18 cellular contexts compared by ENCODE assay signal in genomic region chr20:3994125-3994524, GRCh38. TPM values are rescaled to one million over a fixed set of nuclear protein-coding genes. Genes with fewer than 3 reads are reported as not detected.
DNase-seq lines count a peak whose midpoint lies in the region; ATAC-seq and TF ChIP-seq lines count a peak whose summit lies in the region.
"Had no signal": no experiment of that assay in that cellular context is flagged by ENCODE, and none has a peak within 500 bp of the region (broad histone marks: within the 10 kb centered on the region; RNA-seq: fewer than 3 reads in every experiment).

No MANE protein-coding gene starts in this region.

- H3K9me3 Mint-ChIP-seq in natural killer cell treated with Interleukin-12 subunit alpha and Interleukin-12 subunit beta and Interleukin-15 and Interleukin-18, amount 100 ng/mL, for 72 hours, result no peaks in the 10 kb centered on the region
- H3K9me3 Mint-ChIP-seq in natural killer cell (no peaks in the 10 kb centered on the region), glutamatergic neuron (ENCODE audit: unreplicated experiment) (peaks cover 5% of the 10 kb centered on the region)
- peaks cover 4% of the 10 kb centered on the region for H3K9me3 Mint-ChIP-seq in activated T-helper 1 cell treated with anti-CD3 and anti-CD28 coated beads, Interleukin-12 subunit alpha, Interleukin-12 subunit beta, Interleukin-2, Interleukin-4 antibody, amounts not matched to agents 30 ng/mL and 10 ng/mL and 1 ng/mL, durations not matched to agents 14 hours and 24 hours and 36 hours
- H3K9me3 Mint-ChIP-seq: CD8-positive, alpha-beta T cell; H9 had no signal

- H3K4me1 ChIP-seq in SJCRH30 (no peaks in the 10 kb centered on the region), GM23248 (ENCODE audit: insufficient read depth) (peaks cover 20% of the 10 kb centered on the region)

- intact Hi-C loops in natural killer cell (cut with micrococcal nuclease), result no loop called here
- intact Hi-C loops in activated T-helper 1 cell treated with anti-CD3 and anti-CD28 coated beads, Interleukin-12 subunit alpha, Interleukin-12 subunit beta, Interleukin-2, Interleukin-4 antibody, amounts not matched to agents 30 ng/mL and 10 ng/mL and 1 ng/mL, durations not matched to agents 14 hours and 24 hours and 36 hours (cut with micrococcal nuclease), result loop anchor here (2.0 kb wide), 1 partner anchor 137 kb away; no protein-coding TSS in a partner anchor

- no peaks in the 10 kb centered on the region for H3K27me3 ChIP-seq in SJCRH30
- no peaks in the 10 kb centered on the region for H3K27me3 ChIP-seq in GM23248 (replicated peaks; ENCODE audit: insufficient read depth)

- peaks cover 97% of the 10 kb centered on the region for H3K79me2 ChIP-seq in GM23248 (ENCODE audit: insufficient read depth)

- H3K4me1 Mint-ChIP-seq in natural killer cell treated with Interleukin-12 subunit alpha and Interleukin-12 subunit beta and Interleukin-15 and Interleukin-18, amount 100 ng/mL, for 72 hours (ENCODE audit: low read depth in 2 of 2), result peaks cover 29 to 30% of the 10 kb centered on the region in 2 donors
- H3K4me1 Mint-ChIP-seq in natural killer cell (peaks cover 31 to 32% of the 10 kb centered on the region in 2 donors), glutamatergic neuron (ENCODE audit: low read depth, unreplicated experiment) (peaks cover 44% of the 10 kb centered on the region)
- peaks cover 68% of the 10 kb centered on the region for H3K4me1 Mint-ChIP-seq in activated T-helper 1 cell treated with anti-CD3 and anti-CD28 coated beads, Interleukin-12 subunit alpha, Interleukin-12 subunit beta, Interleukin-2, Interleukin-4 antibody, amounts not matched to agents 30 ng/mL and 10 ng/mL and 1 ng/mL, durations not matched to agents 14 hours and 24 hours and 36 hours (ENCODE audit: low read depth)

- H3K27ac Mint-ChIP-seq in natural killer cell treated with Interleukin-12 subunit alpha and Interleukin-12 subunit beta and Interleukin-15 and Interleukin-18, amount 100 ng/mL, for 72 hours, result peak overlapping the region; percentile 37 to 57
- H3K27ac Mint-ChIP-seq in natural killer cell (no peak overlapping the region), glutamatergic neuron (ENCODE audit: unreplicated experiment) (peak overlapping the region; percentile 44)
- H3K27ac Mint-ChIP-seq in activated T-helper 1 cell treated with anti-CD3 and anti-CD28 coated beads, Interleukin-12 subunit alpha, Interleukin-12 subunit beta, Interleukin-2, Interleukin-4 antibody, amounts not matched to agents 30 ng/mL and 10 ng/mL and 1 ng/mL, durations not matched to agents 14 hours and 24 hours and 36 hours, result peak overlapping the region; percentile 34
- H3K27ac Mint-ChIP-seq: B cell, H9 had no signal

- in situ Hi-C loops in GM23248 (cut with MboI), result no loop called here

- H3K27ac ChIP-seq in SJCRH30 (no peak overlapping the region), GM23248 (no peak overlapping the region)
- H3K27ac ChIP-seq: C4-2B, KMS-11 had no signal

- 0 out of 2 replicates have a peak, but pooled peaks cover 11% of the 10 kb centered on the region for H4K20me1 ChIP-seq in GM23248 (ENCODE audit: insufficient read depth)

- H3K36me3 ChIP-seq in SJCRH30 (no peaks in the 10 kb centered on the region), GM23248 (ENCODE audit: low read depth) (no peaks in the 10 kb centered on the region)

- no peak for ATAC-seq in natural killer cell treated with Interleukin-12 subunit alpha and Interleukin-12 subunit beta and Interleukin-15 and Interleukin-18, amount 100 ng/mL, for 72 hours
- no peak for ATAC-seq in natural killer cell
- ATAC-seq: CD8-positive, alpha-beta T cell; HepG2 had no signal

- H3K36me3 Mint-ChIP-seq in natural killer cell treated with Interleukin-12 subunit alpha and Interleukin-12 subunit beta and Interleukin-15 and Interleukin-18, amount 100 ng/mL, for 72 hours, result no peaks in the 10 kb centered on the region
- H3K36me3 Mint-ChIP-seq in natural killer cell (no peaks in the 10 kb centered on the region), glutamatergic neuron (ENCODE audit: unreplicated experiment) (no peaks in the 10 kb centered on the region)
- peaks cover 12% of the 10 kb centered on the region for H3K36me3 Mint-ChIP-seq in activated T-helper 1 cell treated with anti-CD3 and anti-CD28 coated beads, Interleukin-12 subunit alpha, Interleukin-12 subunit beta, Interleukin-2, Interleukin-4 antibody, amounts not matched to agents 30 ng/mL and 10 ng/mL and 1 ng/mL, durations not matched to agents 14 hours and 24 hours and 36 hours (ENCODE audit: low read depth)

- no peak for TF ChIP-seq CTCF in natural killer cell (IDR thresholded peaks at IDR 0.05)
- no peak for TF ChIP-seq CTCF in glutamatergic neuron (IDR thresholded peaks at IDR 0.05; ENCODE audit: partially characterized antibody, unreplicated experiment)

- no peaks in the 10 kb centered on the region for H3K9me2 ChIP-seq in GM23248 (ENCODE audit: insufficient read depth)

- no peak overlapping the region for H3K4me3 Mint-ChIP-seq in natural killer cell treated with Interleukin-12 subunit alpha and Interleukin-12 subunit beta and Interleukin-15 and Interleukin-18, amount 100 ng/mL, for 72 hours
- H3K4me3 Mint-ChIP-seq in natural killer cell, result no peak overlapping the region
- H3K4me3 Mint-ChIP-seq in activated T-helper 1 cell treated with anti-CD3 and anti-CD28 coated beads, Interleukin-12 subunit alpha, Interleukin-12 subunit beta, Interleukin-2, Interleukin-4 antibody, amounts not matched to agents 30 ng/mL and 10 ng/mL and 1 ng/mL, durations not matched to agents 14 hours and 24 hours and 36 hours, result no peak overlapping the region
- peak overlapping the region; percentile 55 for H3K4me3 Mint-ChIP-seq in glutamatergic neuron (ENCODE audit: unreplicated experiment)
- H3K4me3 Mint-ChIP-seq: B cell; CD8-positive, alpha-beta T cell; H9 had no signal

- no peak overlapping the region for H2AFZ ChIP-seq in GM23248

- DNase-seq in natural killer cell treated with Interleukin-12 subunit alpha and Interleukin-12 subunit beta and Interleukin-15 and Interleukin-18, amount 100 ng/mL, for 72 hours (ENCODE audit: low spot score), result no peak
- no peak for DNase-seq in natural killer cell
- no peak for DNase-seq in activated T-helper 1 cell treated with anti-CD3 and anti-CD28 coated beads, Interleukin-12 subunit alpha, Interleukin-12 subunit beta, Interleukin-2, Interleukin-4 antibody, amounts not matched to agents 30 ng/mL and 10 ng/mL and 1 ng/mL, durations not matched to agents 14 hours and 24 hours and 36 hours (ENCODE audit: low spot score)
- DNase-seq in glutamatergic neuron, result no peak
- DNase-seq in iPS-NIHi11 (ENCODE audit: low spot score), result no peak
- DNase-seq in SJCRH30, result no peak
- DNase-seq in GM23248, result no peak
- DNase-seq: CD8-positive, alpha-beta T cell; COR-L47; DMS153; DMS79 treated with DMSO at 0.1 percent for 48 hours; EL; GOT3; H9 had no signal

- no peak overlapping the region for H3K4me2 ChIP-seq in GM23248 (ENCODE audit: unreplicated experiment)

- H3K27me3 Mint-ChIP-seq in natural killer cell treated with Interleukin-12 subunit alpha and Interleukin-12 subunit beta and Interleukin-15 and Interleukin-18, amount 100 ng/mL, for 72 hours, result no peaks in the 10 kb centered on the region
- H3K27me3 Mint-ChIP-seq in natural killer cell (ENCODE audit: low read depth in 2 of 2), result no peaks in the 10 kb centered on the region
- no peaks in the 10 kb centered on the region for H3K27me3 Mint-ChIP-seq in activated T-helper 1 cell treated with anti-CD3 and anti-CD28 coated beads, Interleukin-12 subunit alpha, Interleukin-12 subunit beta, Interleukin-2, Interleukin-4 antibody, amounts not matched to agents 30 ng/mL and 10 ng/mL and 1 ng/mL, durations not matched to agents 14 hours and 24 hours and 36 hours (ENCODE audit: insufficient read depth)
- peaks cover 5% of the 10 kb centered on the region for H3K27me3 Mint-ChIP-seq in glutamatergic neuron (ENCODE audit: unreplicated experiment)
- H3K27me3 Mint-ChIP-seq: B cell had no signal

- no peak overlapping the region for H3K4me3 ChIP-seq in SJCRH30
- no peak overlapping the region for H3K4me3 ChIP-seq in GM23248

- 47 to 50% methylated on average over 2 of the region's 2 CpGs for WGBS in GM23248 (ENCODE audit: low coverage in 1 of 2, low lambda C conversion rate in 2 of 2, missing lambda C conversion rate in 2 of 2), 2 experiments

- H3K9ac ChIP-seq in GM23248, result no peak overlapping the region
- H3K9ac ChIP-seq: KMS-11 had no signal

- peaks cover 33% of the 10 kb centered on the region for H3F3A ChIP-seq in GM23248 (ENCODE audit: insufficient read depth)

- H3K9me3 ChIP-seq in SJCRH30 (replicated peaks), result no peaks in the 10 kb centered on the region; the same call in 1 of the 2 replicates
- H3K9me3 ChIP-seq in GM23248 (ENCODE audit: low read depth), result no peaks in the 10 kb centered on the region

RNA-seq across cellular contexts. Expression of gene RNF24, which starts 21.2 kb away (rescaled TPM):
- total RNA-seq in natural killer cell treated with Interleukin-12 subunit alpha and Interleukin-12 subunit beta and Interleukin-15 and Interleukin-18, amount 100 ng/mL, for 72 hours, result 10 to 100 TPM; 18.4 to 33.4 TPM
- total RNA-seq in natural killer cell (10 to 100 TPM in 1 of 3 donors, 1 to 10 TPM in 2; 7.1 to 15.3 (median 7.8) TPM), glutamatergic neuron (ENCODE audit: unreplicated experiment) (123 TPM)
- 14.7 and 14.8 TPM in 2 replicates for total RNA-seq in activated T-helper 1 cell treated with anti-CD3 and anti-CD28 coated beads, Interleukin-12 subunit alpha, Interleukin-12 subunit beta, Interleukin-2, Interleukin-4 antibody, amounts not matched to agents 30 ng/mL and 10 ng/mL and 1 ng/mL, durations not matched to agents 14 hours and 24 hours and 36 hours
- total RNA-seq in SJCRH30 (2014; rRNA removed; shearing (Covaris generic)), result 7.4 and 7.5 TPM in 2 replicates
- 20.1 and 24.7 TPM in 2 replicates for total RNA-seq in GM23248 (2014; rRNA removed; shearing (Covaris generic))
- 44.8 and 47.4 TPM in 2 replicates for polyA plus RNA-seq in GM23248 (2016; fragmentation: Nextera tagmentation; extraction: Ambion mirVana)

Comparison
In these comparisons a context has a peak if more than half of its experiments do, and no peak if none do; other contexts are left out.
1. H3K27ac Mint-ChIP-seq: peak in natural killer cell treated with Interleukin-12 subunit alpha and Interleukin-12 subunit beta and Interleukin-15 and Interleukin-18, amount 100 ng/mL, for 72 hours (2 of 2), activated T-helper 1 cell treated with anti-CD3 and anti-CD28 coated beads, Interleukin-12 subunit alpha, Interleukin-12 subunit beta, Interleukin-2, Interleukin-4 antibody, amounts not matched to agents 30 ng/mL and 10 ng/mL and 1 ng/mL, durations not matched to agents 14 hours and 24 hours and 36 hours (single experiment) and glutamatergic neuron (single experiment); none in natural killer cell (0 of 2).